8 cellular contexts compared by ENCODE assay signal in the genomic region with DNA sequence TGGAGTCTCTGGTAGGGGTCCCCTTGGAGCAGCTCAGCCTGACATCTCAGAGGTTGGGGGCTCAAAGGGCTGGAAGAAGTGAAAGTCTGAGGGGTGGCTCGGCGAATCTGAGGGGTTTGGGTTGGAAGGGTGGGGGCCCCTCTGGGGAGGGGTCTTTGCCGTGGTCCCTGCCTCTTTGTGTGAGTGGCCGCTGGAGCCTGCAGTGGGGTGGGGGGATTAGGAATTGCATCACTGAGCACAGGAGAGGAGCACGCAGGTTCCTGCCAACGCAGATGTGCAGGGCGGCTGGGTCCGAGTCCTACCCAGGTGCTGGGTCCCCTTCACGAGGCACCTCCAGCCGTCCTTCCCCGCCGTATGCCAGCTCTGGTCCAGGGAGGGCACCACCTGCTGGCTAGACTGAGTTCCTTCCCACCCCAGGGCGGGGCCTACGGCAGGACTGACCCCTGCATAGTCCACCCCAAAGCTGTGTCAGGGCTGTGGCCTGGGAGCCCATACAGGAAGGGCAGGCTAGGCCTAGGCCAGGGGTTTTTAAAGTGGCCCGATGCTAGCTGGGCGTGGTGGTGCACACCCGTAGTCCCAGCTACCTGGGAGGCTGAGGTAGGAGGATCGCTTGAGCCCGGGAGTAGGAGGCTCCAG. TPM values are rescaled to one million over a fixed set of nuclear protein-coding genes. Genes with fewer than 3 reads are reported as not detected.
DNase-seq lines count a peak whose midpoint lies in the region; ATAC-seq and TF ChIP-seq lines count a peak whose summit lies in the region.

No MANE protein-coding gene starts in this region.

- H3K4me3 Mint-ChIP-seq in activated CD4-positive, alpha-beta T cell treated with anti-CD3 and anti-CD28 coated beads, Interleukin-2, amount 10 ng/mL, durations not matched to agents 7 days and 5 days, result no peak overlapping the region
- H3K4me3 Mint-ChIP-seq in stimulated activated naive B cell treated with anti-CD40 and anti-IgM and Interleukin-4, amounts not matched to agents 10 μg/mL and 1 μg/mL and 100 μg/mL, for 72 hours, result peak overlapping the region; percentile 2 to 21

- H3K9me3 Mint-ChIP-seq in activated CD4-positive, alpha-beta T cell treated with anti-CD3 and anti-CD28 coated beads, Interleukin-2, amount 10 ng/mL, durations not matched to agents 7 days and 5 days, result no peaks in the 10 kb centered on the region
- no peaks in the 10 kb centered on the region for H3K9me3 Mint-ChIP-seq in stimulated activated naive B cell treated with anti-CD40 and anti-IgM and Interleukin-4, amounts not matched to agents 10 μg/mL and 1 μg/mL and 100 μg/mL, for 72 hours

- H3K4me3 ChIP-seq in fibroblast of mammary gland (ENCODE audit: control insufficient read depth, low read depth, low read length), result no peak overlapping the region

- POLR2A ChIA-PET in activated CD4-positive, alpha-beta T cell treated with anti-CD3 and anti-CD28 coated beads, Interleukin-2, amount 10 ng/mL, durations not matched to agents 7 days and 5 days (lab: Charles Lee), result no interaction called here

- no peaks in the 10 kb centered on the region for H3K27me3 Mint-ChIP-seq in activated CD4-positive, alpha-beta T cell treated with anti-CD3 and anti-CD28 coated beads, Interleukin-2, amount 10 ng/mL, durations not matched to agents 7 days and 5 days
- no peaks in the 10 kb centered on the region for H3K27me3 Mint-ChIP-seq in stimulated activated naive B cell treated with anti-CD40 and anti-IgM and Interleukin-4, amounts not matched to agents 10 μg/mL and 1 μg/mL and 100 μg/mL, for 72 hours

- peak; percentile 16 for TF ChIP-seq CTCF in fibroblast of mammary gland (conservative IDR thresholded peaks at IDR 0.05; ENCODE audit: control insufficient read depth, insufficient read depth, low read depth, low read length)

- ATAC-seq in stimulated activated naive B cell treated with anti-CD40 and anti-IgM and Interleukin-4, amounts not matched to agents 10 μg/mL and 1 μg/mL and 100 μg/mL, for 72 hours (replicated peaks), result no peak
- ATAC-seq in GM18517 (IDR thresholded peaks at IDR 0.05; ENCODE audit: unreplicated experiment) (no peak), GM21529 (IDR thresholded peaks at IDR 0.05; ENCODE audit: unreplicated experiment) (no peak)

- DNase-seq in activated CD4-positive, alpha-beta T cell treated with anti-CD3 and anti-CD28 coated beads, Interleukin-2, amount 10 ng/mL, durations not matched to agents 7 days and 5 days, result no peak
- no peak for DNase-seq in activated CD4-positive, alpha-beta T cell treated with anti-CD3 and anti-CD28 coated beads, Interleukin-2, amount 50 U/mL, for 1 hour
- DNase-seq in RKO (ENCODE audit: low spot score) (peak; percentile 15), fibroblast of mammary gland (ENCODE audit: low read depth) (no peak), amygdala (lab: John Stamatoyannopoulos, UW) (no peak)
- no peak for DNase-seq in stimulated activated naive B cell treated with anti-CD40 and anti-IgM and Interleukin-4, amounts not matched to agents 10 μg/mL and 1 μg/mL and 100 μg/mL, for 72 hours

- peaks cover 85% of the 10 kb centered on the region for H3K4me1 Mint-ChIP-seq in activated CD4-positive, alpha-beta T cell treated with anti-CD3 and anti-CD28 coated beads, Interleukin-2, amount 10 ng/mL, durations not matched to agents 7 days and 5 days
- peaks cover 78 to 95% of the 10 kb centered on the region in 2 donors for H3K4me1 Mint-ChIP-seq in stimulated activated naive B cell treated with anti-CD40 and anti-IgM and Interleukin-4, amounts not matched to agents 10 μg/mL and 1 μg/mL and 100 μg/mL, for 72 hours

- CTCF ChIA-PET in activated CD4-positive, alpha-beta T cell treated with anti-CD3 and anti-CD28 coated beads, Interleukin-2, amount 10 ng/mL, durations not matched to agents 7 days and 5 days (lab: Charles Lee), result interaction anchor here (0.5 to 6.2 kb wide), 10 partner anchors 12 to 154 kb away, joined by 3 to 64 read pairs (median 9); a partner anchor contains a TSS

- H3K36me3 Mint-ChIP-seq in activated CD4-positive, alpha-beta T cell treated with anti-CD3 and anti-CD28 coated beads, Interleukin-2, amount 10 ng/mL, durations not matched to agents 7 days and 5 days (ENCODE audit: low read depth), result peaks cover 50% of the 10 kb centered on the region
- peaks cover 39 to 42% of the 10 kb centered on the region in 2 donors for H3K36me3 Mint-ChIP-seq in stimulated activated naive B cell treated with anti-CD40 and anti-IgM and Interleukin-4, amounts not matched to agents 10 μg/mL and 1 μg/mL and 100 μg/mL, for 72 hours

- H3K27ac Mint-ChIP-seq in activated CD4-positive, alpha-beta T cell treated with anti-CD3 and anti-CD28 coated beads, Interleukin-2, amount 10 ng/mL, durations not matched to agents 7 days and 5 days, result peak overlapping the region; percentile 68
- H3K27ac Mint-ChIP-seq in stimulated activated naive B cell treated with anti-CD40 and anti-IgM and Interleukin-4, amounts not matched to agents 10 μg/mL and 1 μg/mL and 100 μg/mL, for 72 hours, result peak overlapping the region; percentile 97

RNA-seq across cellular contexts. Expression of a gene that starts 9.9 kb away (rescaled TPM):
- total RNA-seq in activated CD4-positive, alpha-beta T cell treated with anti-CD3 and anti-CD28 coated beads, Interleukin-2, amount 10 ng/mL, durations not matched to agents 7 days and 5 days, result 100 to 1,000 TPM; 391 to 410 TPM

RNA-seq across cellular contexts. Expression of a gene that starts 30.3 kb away (rescaled TPM):
- under 1 TPM; 0.27 to 0.67 TPM for total RNA-seq in activated CD4-positive, alpha-beta T cell treated with anti-CD3 and anti-CD28 coated beads, Interleukin-2, amount 10 ng/mL, durations not matched to agents 7 days and 5 days
